ENCODE assay signal across 8 cellular contexts in the genomic region with DNA sequence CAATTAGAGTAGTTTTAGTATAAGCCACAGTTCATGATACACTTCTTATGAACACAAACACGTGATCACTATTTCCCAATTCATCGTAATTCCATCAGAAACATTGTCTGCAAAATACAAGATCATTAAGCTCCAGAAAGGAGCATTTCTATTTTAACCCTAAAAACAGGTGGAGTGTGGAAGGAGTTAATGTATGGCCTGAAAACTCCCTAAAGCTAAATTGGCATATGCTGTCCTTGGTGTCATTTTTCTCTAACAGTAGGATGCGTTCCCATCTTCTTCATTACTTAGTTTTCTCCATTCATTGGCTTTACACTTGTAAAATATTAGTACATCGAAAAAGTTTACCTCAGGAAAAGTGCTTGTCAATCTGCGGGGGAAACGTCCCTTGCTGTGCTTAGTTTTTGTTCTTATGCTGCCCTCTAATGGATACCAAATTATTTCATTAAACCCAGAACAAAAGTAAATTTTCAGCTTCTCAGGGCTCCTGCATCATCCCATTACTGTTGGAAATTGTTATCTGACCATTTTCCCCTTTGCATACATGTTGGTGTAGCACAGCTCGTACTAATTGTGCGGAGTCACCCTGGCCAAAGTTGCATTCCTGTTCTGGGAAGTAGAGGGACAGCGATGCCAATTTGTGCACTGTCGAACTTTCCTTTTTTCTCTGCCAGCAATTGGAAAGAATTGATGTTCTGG.
DNase-seq lines count a peak whose midpoint lies in the region; ATAC-seq, FAIRE-seq and TF ChIP-seq lines count a peak whose summit lies in the region.

No MANE protein-coding gene starts in this region.

- H3K27me3 Mint-ChIP-seq in activated CD8-positive, alpha-beta T cell treated with anti-CD3 and anti-CD28 coated beads for 36 hours, result no peaks in the 10 kb centered on the region
- H3K27me3 Mint-ChIP-seq in activated T-helper 1 cell treated with anti-CD3 and anti-CD28 coated beads, Interleukin-12 subunit alpha, Interleukin-12 subunit beta, Interleukin-2, Interleukin-4 antibody, amounts not matched to agents 30 ng/mL and 10 ng/mL and 1 ng/mL, durations not matched to agents 14 hours and 24 hours and 36 hours (ENCODE audit: insufficient read depth), result no peaks in the 10 kb centered on the region

- no peak overlapping the region for H3K4me3 Mint-ChIP-seq in activated CD8-positive, alpha-beta T cell treated with anti-CD3 and anti-CD28 coated beads for 36 hours
- no peak overlapping the region for H3K4me3 Mint-ChIP-seq in activated T-helper 1 cell treated with anti-CD3 and anti-CD28 coated beads, Interleukin-12 subunit alpha, Interleukin-12 subunit beta, Interleukin-2, Interleukin-4 antibody, amounts not matched to agents 30 ng/mL and 10 ng/mL and 1 ng/mL, durations not matched to agents 14 hours and 24 hours and 36 hours

- CTCF ChIA-PET in BJ (lab: Yijun Ruan, JAX), result interaction anchor here (0.7 to 6.1 kb wide), 15 partner anchors 8 to 1212 kb away, joined by 3 to 43 read pairs (median 3); no protein-coding TSS in a partner anchor
- CTCF ChIA-PET in activated CD8-positive, alpha-beta T cell treated with anti-CD3 and anti-CD28 coated beads for 36 hours (lab: Charles Lee), result interaction anchor here (0.7 to 5.5 kb wide), 38 partner anchors 9 to 1211 kb away, joined by 3 to 33 read pairs (median 5); no protein-coding TSS in a partner anchor

- no peaks in the 10 kb centered on the region for H3K9me3 ChIP-seq in small intestine (ENCODE audit: control insufficient read depth, low read depth)

- no peaks in the 10 kb centered on the region for H3K4me1 ChIP-seq in small intestine (ENCODE audit: control insufficient read depth in 2 of 2, insufficient read depth in 1 of 2, low read depth in 1 of 2, low read length in 1 of 2)

- peak; percentile 30 for FAIRE-seq in small intestine (lab: Jason Lieb, UNC)

- H3K27ac ChIP-seq in small intestine (ENCODE audit: low read depth in 1 of 2, low read length in 1 of 2), result no peak overlapping the region

- H3K36me3 Mint-ChIP-seq in activated CD8-positive, alpha-beta T cell treated with anti-CD3 and anti-CD28 coated beads for 36 hours (ENCODE audit: low read depth), result peaks cover 2% of the 10 kb centered on the region
- H3K36me3 Mint-ChIP-seq in activated T-helper 1 cell treated with anti-CD3 and anti-CD28 coated beads, Interleukin-12 subunit alpha, Interleukin-12 subunit beta, Interleukin-2, Interleukin-4 antibody, amounts not matched to agents 30 ng/mL and 10 ng/mL and 1 ng/mL, durations not matched to agents 14 hours and 24 hours and 36 hours (ENCODE audit: low read depth), result no peaks in the 10 kb centered on the region

- DNase-seq in BJ (ENCODE audit: low read depth) (no peak), GM13976 (ENCODE audit: low spot score) (peak; percentile 16), NCI-H2196 (lab: John Stamatoyannopoulos, UW; ENCODE audit: unreplicated experiment) (peak; percentile 44), head of caudate nucleus (peak in 23 of 42 donors; percentile 5 to 67 (median 21)), small intestine (peak; percentile 51)
- DNase-seq in activated CD8-positive, alpha-beta T cell treated with anti-CD3 and anti-CD28 coated beads for 36 hours, result peak; percentile 32
- no peak for DNase-seq in activated T-helper 1 cell treated with anti-CD3 and anti-CD28 coated beads, Interleukin-12 subunit alpha, Interleukin-12 subunit beta, Interleukin-2, Interleukin-4 antibody, amounts not matched to agents 30 ng/mL and 10 ng/mL and 1 ng/mL, durations not matched to agents 14 hours and 24 hours and 36 hours (ENCODE audit: low spot score)

- H3K36me3 ChIP-seq in BJ (ENCODE audit: control insufficient read depth, insufficient read depth, low read length), result no peaks in the 10 kb centered on the region
- no peaks in the 10 kb centered on the region for H3K36me3 ChIP-seq in small intestine (ENCODE audit: control insufficient read depth in 2 of 2, insufficient read depth in 2 of 2, low read length in 2 of 2)

- in situ Hi-C loops in GM13976 (cut with MboI; ENCODE audit: low sequenced_read_pairs, unreplicated experiment), result loop anchor here (10.0 to 25.0 kb wide), 2 partner anchors 245 to 598 kb away; no protein-coding TSS in a partner anchor

- H3K4me3 ChIP-seq in BJ (ENCODE audit: low read depth, low read length), result no peak overlapping the region
- no peak overlapping the region for H3K4me3 ChIP-seq in small intestine (ENCODE audit: low read depth in 1 of 2, low read length in 2 of 2)

- H3K9me3 Mint-ChIP-seq in activated CD8-positive, alpha-beta T cell treated with anti-CD3 and anti-CD28 coated beads for 36 hours, result no peaks in the 10 kb centered on the region
- no peaks in the 10 kb centered on the region for H3K9me3 Mint-ChIP-seq in activated T-helper 1 cell treated with anti-CD3 and anti-CD28 coated beads, Interleukin-12 subunit alpha, Interleukin-12 subunit beta, Interleukin-2, Interleukin-4 antibody, amounts not matched to agents 30 ng/mL and 10 ng/mL and 1 ng/mL, durations not matched to agents 14 hours and 24 hours and 36 hours

- POLR2A ChIA-PET in BJ (lab: Charles Lee), result interaction anchor here (0.6 kb wide), 1 partner anchor 255 kb away, joined by 4 read pairs; no protein-coding TSS in a partner anchor
- POLR2A ChIA-PET in activated CD8-positive, alpha-beta T cell treated with anti-CD3 and anti-CD28 coated beads for 36 hours (lab: Charles Lee), result interaction anchor here (1.3 to 2.1 kb wide), 3 partner anchors 249 to 270 kb away, joined by 3 to 7 read pairs (median 3); no protein-coding TSS in a partner anchor

- peak; percentile 53 for TF ChIP-seq CTCF in BJ (IDR thresholded peaks at IDR 0.05; ENCODE audit: insufficient read depth, low read depth, low read length)
- TF ChIP-seq CTCF in GM13976 (IDR thresholded peaks at IDR 0.05; ENCODE audit: borderline replicate concordance, control extremely low read depth, extremely low read depth, insufficient read depth, missing control alignments), result peak; percentile 34
- peak; percentile 76 for TF ChIP-seq CTCF in activated CD8-positive, alpha-beta T cell treated with anti-CD3 and anti-CD28 coated beads for 36 hours (IDR thresholded peaks at IDR 0.05)

- 43 to 50% (median 49%) methylated on average over 10 of the region's 10 CpGs for WGBS in small intestine, 3 donors

- no peak overlapping the region for H3K27ac Mint-ChIP-seq in activated CD8-positive, alpha-beta T cell treated with anti-CD3 and anti-CD28 coated beads for 36 hours
- no peak overlapping the region for H3K27ac Mint-ChIP-seq in activated T-helper 1 cell treated with anti-CD3 and anti-CD28 coated beads, Interleukin-12 subunit alpha, Interleukin-12 subunit beta, Interleukin-2, Interleukin-4 antibody, amounts not matched to agents 30 ng/mL and 10 ng/mL and 1 ng/mL, durations not matched to agents 14 hours and 24 hours and 36 hours

- peak; percentile 71 for ATAC-seq in HG02798 (IDR thresholded peaks at IDR 0.05; ENCODE audit: poor library complexity, unreplicated experiment)
- ATAC-seq in activated CD8-positive, alpha-beta T cell treated with anti-CD3 and anti-CD28 coated beads for 36 hours, result no peak

- peaks cover 4% of the 10 kb centered on the region for H3K4me1 Mint-ChIP-seq in activated CD8-positive, alpha-beta T cell treated with anti-CD3 and anti-CD28 coated beads for 36 hours (ENCODE audit: low read depth)
- peaks cover 16% of the 10 kb centered on the region for H3K4me1 Mint-ChIP-seq in activated T-helper 1 cell treated with anti-CD3 and anti-CD28 coated beads, Interleukin-12 subunit alpha, Interleukin-12 subunit beta, Interleukin-2, Interleukin-4 antibody, amounts not matched to agents 30 ng/mL and 10 ng/mL and 1 ng/mL, durations not matched to agents 14 hours and 24 hours and 36 hours (ENCODE audit: low read depth)

- intact Hi-C loops in activated CD8-positive, alpha-beta T cell treated with anti-CD3 and anti-CD28 coated beads for 36 hours (cut with micrococcal nuclease), result loop anchor here (5.0 to 10.0 kb wide), 3 partner anchors 155 to 395 kb away; a partner anchor contains a TSS
- intact Hi-C loops in head of caudate nucleus (cut with DNase I), result loop anchor here (5.0 kb wide), 1 partner anchor 257 kb away; a partner anchor contains a TSS
- intact Hi-C loops in activated T-helper 1 cell treated with anti-CD3 and anti-CD28 coated beads, Interleukin-12 subunit alpha, Interleukin-12 subunit beta, Interleukin-2, Interleukin-4 antibody, amounts not matched to agents 30 ng/mL and 10 ng/mL and 1 ng/mL, durations not matched to agents 14 hours and 24 hours and 36 hours (cut with micrococcal nuclease), result loop anchor here (1.0 to 5.0 kb wide), 9 partner anchors 117 to 1212 kb away; a partner anchor contains a TSS

- H3K27me3 ChIP-seq in BJ (ENCODE audit: control insufficient read depth, insufficient read depth, low read length) (no peaks in the 10 kb centered on the region), small intestine (ENCODE audit: control insufficient read depth in 2 of 2, insufficient read depth in 2 of 2, low read length in 2 of 2) (no peaks in the 10 kb centered on the region)

Comparison
In these comparisons a context has a peak if more than half of its experiments do, and no peak if none do; other contexts are left out.
1. DNase-seq: peak in GM13976 (single experiment), NCI-H2196 (single experiment), activated CD8-positive, alpha-beta T cell treated with anti-CD3 and anti-CD28 coated beads for 36 hours (single experiment), head of caudate nucleus (23 of 42) and small intestine (single experiment); none in BJ (single experiment) and activated T-helper 1 cell treated with anti-CD3 and anti-CD28 coated beads, Interleukin-12 subunit alpha, Interleukin-12 subunit beta, Interleukin-2, Interleukin-4 antibody, amounts not matched to agents 30 ng/mL and 10 ng/mL and 1 ng/mL, durations not matched to agents 14 hours and 24 hours and 36 hours (single experiment).
2. Peak in every context shown above with its lines, with median percentiles within 50 percentile points of each other: CTCF ChIP-seq.